9 cellular contexts compared by ENCODE assay signal in the genomic region with DNA sequence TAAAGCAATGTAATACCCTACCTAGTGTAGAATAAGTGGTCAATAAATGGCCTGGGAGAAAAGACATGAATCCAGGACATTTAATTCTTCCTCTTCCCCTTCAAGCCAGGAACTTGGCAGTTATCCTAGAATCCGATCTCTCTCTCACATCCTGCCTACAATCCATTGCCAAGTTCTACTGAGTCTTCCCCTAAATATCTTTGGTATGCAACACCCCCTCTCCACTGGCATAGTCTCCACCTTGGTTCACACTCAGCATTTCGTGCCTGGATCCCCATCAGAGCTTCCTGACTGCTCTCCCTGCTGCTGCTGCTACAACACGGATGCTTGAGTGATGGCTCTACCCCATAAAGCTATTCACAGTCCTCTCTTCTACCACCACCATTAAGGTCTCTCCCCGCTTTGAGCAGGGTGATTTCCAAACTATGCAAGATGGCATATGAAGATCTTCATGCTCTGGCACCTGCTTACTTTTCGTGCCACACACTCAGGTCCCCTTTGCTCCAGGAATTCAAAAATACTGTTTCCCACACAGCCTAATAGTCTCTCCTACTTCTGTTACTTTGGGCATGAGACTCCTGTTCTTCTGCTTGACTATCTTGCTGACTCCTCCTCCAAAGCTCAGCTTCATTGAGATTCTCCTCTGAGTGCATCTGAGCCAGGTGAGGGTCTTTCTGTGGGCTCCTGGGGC. TPM values are rescaled to one million over a fixed set of nuclear protein-coding genes. Genes with fewer than 3 reads are reported as not detected.
DNase-seq lines count a peak whose midpoint lies in the region; ATAC-seq, FAIRE-seq and TF ChIP-seq lines count a peak whose summit lies in the region.
"Had no signal": no experiment of that assay in that cellular context is flagged by ENCODE, and none has a peak within 500 bp of the region (broad histone marks: within the 10 kb centered on the region; RNA-seq: fewer than 3 reads in every experiment).

No MANE protein-coding gene starts in this region.

- ATAC-seq in Panc1 (peak; percentile 78), pancreas (peak in 3 of 4 donors; percentile 53 to 62 (median 59))

- CTCF ChIA-PET in Panc1 (lab: Charles Lee), result no interaction called here

- H3K36me3 ChIP-seq in Panc1 (ENCODE audit: control insufficient read depth, insufficient read depth, low read length), result no peaks in the 10 kb centered on the region
- no peaks in the 10 kb centered on the region for H3K36me3 ChIP-seq in pancreas

- H3K4me3 ChIP-seq in Panc1 (ENCODE audit: low read depth in 2 of 2, low read length in 2 of 2), result no peak overlapping the region
- no peak overlapping the region for H3K4me3 ChIP-seq in epithelial cell of proximal tubule (ENCODE audit: low read depth, low read length)
- H3K4me3 ChIP-seq in pancreas, result no peak overlapping the region

- in situ Hi-C loops in Panc1 (cut with HindIII; ENCODE audit: low pct_unique_long_range_greater_than_20kb, low sequenced_read_pairs), result no loop called here

- intact Hi-C loops in Panc1 (cut with micrococcal nuclease; ENCODE audit: unreplicated experiment) (no loop called here), pancreas (cut with DNase I) (no loop called here)

- POLR2A ChIA-PET in Panc1 (lab: Charles Lee), result no interaction called here

- H3K9me3 ChIP-seq in Panc1 (ENCODE audit: control insufficient read depth, insufficient read depth, low read depth, low read length), result no peaks in the 10 kb centered on the region
- H3K9me3 ChIP-seq in pancreas, result no peaks in the 10 kb centered on the region

- FAIRE-seq in pancreas (lab: Jason Lieb, UNC) (no peak), D721Med (lab: Jason Lieb, UNC) (no peak)

- H3K4me1 ChIP-seq in Panc1 (ENCODE audit: control insufficient read depth, insufficient read depth, low read length), result no peaks in the 10 kb centered on the region
- no peaks in the 10 kb centered on the region for H3K4me1 ChIP-seq in pancreas

- BruUV-seq in Panc1 (replicated peaks; lab: Mats Ljungman, UMichigan), result no TSS peak

- WGBS in pancreas, 2 donors, result 68 to 75% methylated on average over 5 of the region's 5 CpGs

- DNase-seq in EL, result peak; percentile 99
- no peak for DNase-seq in Panc1 (ENCODE audit: low read depth, low spot score)
- peak; percentile 94 for DNase-seq in epithelial cell of proximal tubule (ENCODE audit: low read depth)
- peak in 2 of 6 donors; percentile 3 to 13 for DNase-seq in pancreas
- no peak for DNase-seq in D721Med (ENCODE audit: insufficient read length, low spot score)
- DNase-seq in NCI-H1436 treated with DMSO at 0.1 percent for 48 hours (lab: John Stamatoyannopoulos, UW), result no peak
- no peak for DNase-seq in NCI-H510A treated with DMSO at 0.1 percent for 48 hours (lab: John Stamatoyannopoulos, UW)
- DNase-seq in GOT3 (lab: John Stamatoyannopoulos, UW), result no peak
- DNase-seq: NCI-H1417 had no signal

- H3K27ac ChIP-seq in Panc1 (ENCODE audit: low read length) (no peak overlapping the region), pancreas (no peak overlapping the region)

- TF ChIP-seq CTCF in Panc1 (IDR thresholded peaks at IDR 0.05), result no peak
- TF ChIP-seq CTCF in epithelial cell of proximal tubule (conservative IDR thresholded peaks at IDR 0.05; ENCODE audit: low read depth, low read length), result no peak
- TF ChIP-seq CTCF in pancreas (IDR thresholded peaks at IDR 0.05), result no peak
- TF ChIP-seq CTCF in D721Med (IDR thresholded peaks at IDR 0.05; ENCODE audit: insufficient read depth, missing control alignments), result no peak

- H3K27me3 ChIP-seq in Panc1 (ENCODE audit: control insufficient read depth, insufficient read depth, low read length) (no peaks in the 10 kb centered on the region), pancreas (no peaks in the 10 kb centered on the region)

RNA-seq across cellular contexts. Expression of a gene that starts 4.8 kb away (rescaled TPM):
- total RNA-seq in Panc1 (2021; ENCODE audit: unreplicated experiment) (2.5 TPM), epithelial cell of proximal tubule (6.6 TPM in 2 replicates), pancreas (10 to 100 TPM; 15.7 to 28.5 (median 18.8) TPM)
- polyA plus RNA-seq in Panc1 (2012; ENCODE audit: insufficient read length), result 0.59 TPM
- polyA plus RNA-seq in pancreas, result 1 to 10 TPM; 3.3 to 7.7 TPM

Comparison
In these comparisons a context has a peak if more than half of its experiments do, and no peak if none do; other contexts are left out.
1. DNase-seq: peak in EL (single experiment) and epithelial cell of proximal tubule (single experiment); none in Panc1 (single experiment), D721Med (single experiment), NCI-H1436 treated with DMSO at 0.1 percent for 48 hours (single experiment), NCI-H510A treated with DMSO at 0.1 percent for 48 hours (single experiment) and GOT3 (single experiment).